In genomic region chr19:13154911-13155471, GRCh38 we compare ENCODE assay signal across 8 cellular contexts. TPM values are rescaled to one million over a fixed set of nuclear protein-coding genes. Genes with fewer than 3 reads are reported as not detected.
A peak's percentile ranks its signal among the peaks of the same experiment; 100 is the strongest.
DNase-seq lines count a peak whose midpoint lies in the region; ATAC-seq and TF ChIP-seq lines count a peak whose summit lies in the region.

No MANE protein-coding gene starts in this region.

- H3K9me3 Mint-ChIP-seq in activated T-cell treated with anti-CD3 and anti-CD28 coated beads, Interleukin-2, amount 50 U/mL, for 4 hours = no peaks in the 10 kb centered on the region
- no peaks in the 10 kb centered on the region for H3K9me3 Mint-ChIP-seq in nephron progenitor cell

- H3K4me1 Mint-ChIP-seq in activated T-cell treated with anti-CD3 and anti-CD28 coated beads, Interleukin-2, amount 50 U/mL, for 4 hours (ENCODE audit: low read depth) = peaks cover 40% of the 10 kb centered on the region
- H3K4me1 Mint-ChIP-seq in nephron progenitor cell = peaks cover 29% of the 10 kb centered on the region

- intact Hi-C loops in esophagus squamous epithelium (cut with DNase I) = no loop called here

- H3K27me3 ChIP-seq in OCI-LY1 (ENCODE audit: insufficient read depth, low read length) (no peaks in the 10 kb centered on the region; the same call in 1 of the 2 replicates), esophagus squamous epithelium (no peaks in the 10 kb centered on the region), thymus (ENCODE audit: control insufficient read depth, insufficient read depth) (no peaks in the 10 kb centered on the region)

- H3F3A ChIP-seq in OCI-LY1 (ENCODE audit: insufficient read depth, low read length) = peaks cover 5% of the 10 kb centered on the region

- DNase-seq in AG04449 (ENCODE audit: low read depth, low spot score) (no peak), esophagus squamous epithelium (lab: John Stamatoyannopoulos, UW) (no peak), nephron progenitor cell (peak; percentile 65)
- peak; percentile 72 for DNase-seq in activated T-cell treated with anti-CD3 and anti-CD28 coated beads, Interleukin-2, amount 50 U/mL, for 4 hours

- H3K9ac ChIP-seq in OCI-LY1 (ENCODE audit: low read length) = peak overlapping the region; percentile 88; the same call in 1 of the 2 replicates

- CTCF ChIA-PET in AG04449 (lab: Yijun Ruan, JAX) = interaction anchor here (1.1 to 2.5 kb wide), 5 partner anchors 8 to 190 kb away, joined by 3 to 17 read pairs (median 4); no protein-coding TSS in a partner anchor

- H3K27me3 Mint-ChIP-seq in activated T-cell treated with anti-CD3 and anti-CD28 coated beads, Interleukin-2, amount 50 U/mL, for 4 hours (ENCODE audit: low read depth) = no peaks in the 10 kb centered on the region
- peaks cover 14% of the 10 kb centered on the region for H3K27me3 Mint-ChIP-seq in nephron progenitor cell (ENCODE audit: low read depth, poor library complexity)

- peak overlapping the region; percentile 99 for H3K4me3 Mint-ChIP-seq in activated T-cell treated with anti-CD3 and anti-CD28 coated beads, Interleukin-2, amount 50 U/mL, for 4 hours
- H3K4me3 Mint-ChIP-seq in nephron progenitor cell = peak overlapping the region; percentile 96

- WGBS in esophagus squamous epithelium, 2 donors = 1 to 3% methylated on average over 13 to 18 of the region's 24 CpGs
- WGBS in thymus = 1% methylated on average over 24 of the region's 24 CpGs

- POLR2A ChIA-PET in AG04449 (lab: Yijun Ruan, JAX) = interaction anchor here (0.9 to 2.4 kb wide), 8 partner anchors 9 to 106 kb away, joined by 3 to 13 read pairs (median 6); partner anchors contain the start of genes NACC1 and TRMT1

- H3K27ac Mint-ChIP-seq in nephron progenitor cell = peak overlapping the region; percentile 99

- H3K4me1 ChIP-seq in OCI-LY1 (ENCODE audit: insufficient read depth, low read length, severe bottlenecking) = peaks cover 46% of the 10 kb centered on the region
- H3K4me1 ChIP-seq in esophagus squamous epithelium = peaks cover 16 to 43% (median 19%) of the 10 kb centered on the region in 3 donors
- H3K4me1 ChIP-seq in thymus (ENCODE audit: control insufficient read depth, insufficient read depth, low read length) = peaks cover 15% of the 10 kb centered on the region

- H3K36me3 ChIP-seq in OCI-LY1 (ENCODE audit: insufficient read depth, low read length) (peaks cover 6% of the 10 kb centered on the region), esophagus squamous epithelium (peaks cover 0 to 4% (median 0%) of the 10 kb centered on the region in 3 donors), thymus (ENCODE audit: control insufficient read depth, insufficient read depth) (no peaks in the 10 kb centered on the region)

- H3K4me3 ChIP-seq in AG04449 (ENCODE audit: low read depth, low read length) = peak overlapping the region; percentile 96
- peak overlapping the region; percentile 90 for H3K4me3 ChIP-seq in OCI-LY1 (ENCODE audit: low read depth, low read length, poor library complexity, severe bottlenecking)
- peak overlapping the region; percentile 85 to 99 (median 92) for H3K4me3 ChIP-seq in esophagus squamous epithelium
- H3K4me3 ChIP-seq in thymus (ENCODE audit: low read length) = peak overlapping the region; percentile 87

- H3K9me2 ChIP-seq in OCI-LY1 (ENCODE audit: low read depth, low read length) = no peaks in the 10 kb centered on the region

- H2AFZ ChIP-seq in OCI-LY1 (ENCODE audit: low read length) = no peak overlapping the region

- H4K20me1 ChIP-seq in OCI-LY1 (ENCODE audit: insufficient read depth, low read length) = no peaks in the 10 kb centered on the region

- H3K27ac ChIP-seq in OCI-LY1 (ENCODE audit: low read depth, low read length, poor library complexity, severe bottlenecking) (no peak overlapping the region), esophagus squamous epithelium (peak overlapping the region; percentile 96 to 100 (median 100)), thymus (ENCODE audit: low read depth) (peak overlapping the region; percentile 92)

- peak; percentile 14 for TF ChIP-seq CTCF in AG04449 (IDR thresholded peaks at IDR 0.05; ENCODE audit: insufficient read depth, low read length, missing control alignments)
- peak; percentile 46; the same call in 1 of the 2 replicates for TF ChIP-seq CTCF in OCI-LY1 (IDR thresholded peaks at IDR 0.05; ENCODE audit: low read length)
- TF ChIP-seq CTCF in esophagus squamous epithelium (IDR thresholded peaks at IDR 0.05) = peak in 2 of 6 experiments; percentile 7 to 16
- TF ChIP-seq CTCF in nephron progenitor cell (IDR thresholded peaks at IDR 0.05) = no peak

- H3K9me3 ChIP-seq in OCI-LY1 (ENCODE audit: low read length) (no peaks in the 10 kb centered on the region), esophagus squamous epithelium (no peaks in the 10 kb centered on the region), thymus (ENCODE audit: control insufficient read depth) (no peaks in the 10 kb centered on the region)

- peaks cover 18% of the 10 kb centered on the region for H3K36me3 Mint-ChIP-seq in activated T-cell treated with anti-CD3 and anti-CD28 coated beads, Interleukin-2, amount 50 U/mL, for 4 hours (ENCODE audit: insufficient read depth)
- H3K36me3 Mint-ChIP-seq in nephron progenitor cell (ENCODE audit: low read depth) = peaks cover 8% of the 10 kb centered on the region

- TF ChIP-seq POLR2A in GM19193 (IDR thresholded peaks at IDR 0.05; ENCODE audit: extremely low read depth, insufficient read depth, insufficient read length) (peak; percentile 71), esophagus squamous epithelium (IDR thresholded peaks at IDR 0.05) (peak in 1 of 4 donors; percentile 38)

- no peaks in the 10 kb centered on the region for H3K79me2 ChIP-seq in OCI-LY1 (ENCODE audit: insufficient read depth, low read length)

- H3K4me2 ChIP-seq in OCI-LY1 (ENCODE audit: low read length) = peak overlapping the region; percentile 94

- peak; percentile 15 to 17 for ATAC-seq in activated T-cell treated with anti-CD3 and anti-CD28 coated beads, Interleukin-2, amount 50 U/mL, for 4 hours
- no peak for ATAC-seq in GM21528 (IDR thresholded peaks at IDR 0.05; ENCODE audit: low FRiP score, unreplicated experiment)

RNA-seq across cellular contexts. Expression of gene IER2, which starts 4.8 kb away (rescaled TPM):
- total RNA-seq in activated T-cell treated with anti-CD3 and anti-CD28 coated beads, Interleukin-2, amount 50 U/mL, for 4 hours = 100 to 1,000 TPM in 2 of 3 donors, 10 to 100 TPM in 1; 99.4 to 113 (median 110) TPM
- 100 to 1,000 TPM in 1 of 4 donors, 10 to 100 TPM in 3; 46.5 to 118 (median 76.9) TPM for total RNA-seq in esophagus squamous epithelium
- 92.7 TPM for polyA plus RNA-seq in thymus

RNA-seq across cellular contexts. Expression of gene STX10, which starts 4.8 kb away (rescaled TPM):
- total RNA-seq in activated T-cell treated with anti-CD3 and anti-CD28 coated beads, Interleukin-2, amount 50 U/mL, for 4 hours = 10 to 100 TPM; 64.5 to 66.0 (median 65.4) TPM
- 10 to 100 TPM; 50.3 to 80.4 (median 69.3) TPM for total RNA-seq in esophagus squamous epithelium
- polyA plus RNA-seq in thymus = 101 TPM

RNA-seq across cellular contexts. Expression of gene NACC1, which starts 36.9 kb away (rescaled TPM):
- total RNA-seq in activated T-cell treated with anti-CD3 and anti-CD28 coated beads, Interleukin-2, amount 50 U/mL, for 4 hours = 100 to 1,000 TPM; 127 to 137 (median 134) TPM
- 10 to 100 TPM; 26.7 to 45.5 (median 37.1) TPM for total RNA-seq in esophagus squamous epithelium
- polyA plus RNA-seq in thymus = 17.5 TPM

RNA-seq across cellular contexts. Expression of gene TRMT1, which starts 38.5 kb away (rescaled TPM):
- total RNA-seq in activated T-cell treated with anti-CD3 and anti-CD28 coated beads, Interleukin-2, amount 50 U/mL, for 4 hours = 100 to 1,000 TPM; 240 to 248 (median 246) TPM
- 10 to 100 TPM; 19.4 to 42.5 (median 29.0) TPM for total RNA-seq in esophagus squamous epithelium
- 69.9 TPM for polyA plus RNA-seq in thymus

RNA-seq across cellular contexts. Expression of gene LYL1, which starts 52.3 kb away (rescaled TPM):
- 1 to 10 TPM; 1.9 to 3.0 (median 2.9) TPM for total RNA-seq in activated T-cell treated with anti-CD3 and anti-CD28 coated beads, Interleukin-2, amount 50 U/mL, for 4 hours
- total RNA-seq in esophagus squamous epithelium = 10 to 100 TPM in 1 of 4 donors, 1 to 10 TPM in 3; 2.1 to 13.0 (median 3.9) TPM
- polyA plus RNA-seq in thymus = 14.0 TPM

Comparison
In these comparisons a context has a peak if more than half of its experiments do, and no peak if none do; other contexts are left out.
1. DNase-seq: peak in activated T-cell treated with anti-CD3 and anti-CD28 coated beads, Interleukin-2, amount 50 U/mL, for 4 hours (single experiment) and nephron progenitor cell (single experiment); none in AG04449 (single experiment) and esophagus squamous epithelium (single experiment).
2. Peak in every context shown above with its lines, with median percentiles within 50 percentile points of each other: H3K4me3 ChIP-seq.